In the genomic region with DNA sequence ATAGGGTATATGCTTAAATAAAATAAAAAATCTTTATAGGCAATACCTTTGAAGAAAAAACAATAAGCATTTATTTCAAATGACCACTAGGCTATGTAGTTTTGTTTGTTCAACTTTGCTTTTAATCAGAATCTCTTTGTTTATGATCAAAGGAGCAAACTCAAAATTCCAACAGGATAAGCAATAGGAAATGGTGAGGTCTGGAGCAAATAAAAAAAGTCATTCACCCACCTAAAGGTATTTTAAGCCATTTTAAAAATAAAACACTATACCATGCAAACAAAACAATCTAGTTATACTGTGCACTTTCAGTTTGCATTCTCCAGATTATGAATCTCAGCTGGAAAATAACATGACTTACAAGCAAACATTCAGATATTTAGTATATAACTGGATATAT, we compare ENCODE assay signal across 16 cellular contexts. TPM values are rescaled to one million over a fixed set of nuclear protein-coding genes. Genes with fewer than 3 reads are reported as not detected.
DNase-seq lines count a peak whose midpoint lies in the region; ATAC-seq lines count a peak whose summit lies in the region.
"Had no signal": no experiment of that assay in that cellular context is flagged by ENCODE, and none has a peak within 500 bp of the region (broad histone marks: within the 10 kb centered on the region; RNA-seq: fewer than 3 reads in every experiment).

No MANE protein-coding gene starts in this region.

- intact Hi-C loops in CD4-positive, alpha-beta memory T cell (cut with micrococcal nuclease), result loop anchor here (1.0 kb wide), 1 partner anchor 7 kb away; no protein-coding TSS in a partner anchor

- no peak overlapping the region for H3K27ac ChIP-seq in CD4-positive, alpha-beta memory T cell (ENCODE audit: low read depth, low read length)
- peak overlapping the region; percentile 9 for H3K27ac ChIP-seq in effector memory CD4-positive, alpha-beta T cell (ENCODE audit: insufficient read depth, low read length, poor library complexity, severe bottlenecking)

- H3K36me3 Mint-ChIP-seq in activated T-cell treated with anti-CD3 and anti-CD28 coated beads, Interleukin-2, amount 50 U/mL, for 72 hours (ENCODE audit: insufficient read depth in 2 of 2), result peaks cover 27 to 71% of the 10 kb centered on the region in 2 donors
- peaks cover 69 to 85% of the 10 kb centered on the region in 2 donors for H3K36me3 Mint-ChIP-seq in CD4-positive, alpha-beta memory T cell
- H3K36me3 Mint-ChIP-seq in activated CD4-positive, alpha-beta memory T cell treated with anti-CD3 and anti-CD28 coated beads, Interleukin-2, amount 10 ng/mL, durations not matched to agents 7 days and 5 days (ENCODE audit: low read depth), result peaks cover 84% of the 10 kb centered on the region

- H3K4me3 ChIP-seq in CD4-positive, alpha-beta memory T cell (ENCODE audit: low read length in 2 of 2), result no peak overlapping the region
- H3K4me3 ChIP-seq in effector memory CD4-positive, alpha-beta T cell (ENCODE audit: insufficient read depth, low read depth, low read length, poor library complexity, severe bottlenecking), result no peak overlapping the region

- peaks cover 90% of the 10 kb centered on the region for H3K4me1 ChIP-seq in CD4-positive, alpha-beta memory T cell (ENCODE audit: insufficient read depth, low read length)
- H3K4me1 ChIP-seq in effector memory CD4-positive, alpha-beta T cell (ENCODE audit: control insufficient read depth, insufficient read depth, low read length, poor library complexity, severe bottlenecking), result peaks cover 18% of the 10 kb centered on the region
- H3K4me1 ChIP-seq: BE2C had no signal

- no peak for DNase-seq in activated T-cell treated with anti-CD3 and anti-CD28 coated beads, Interleukin-2, amount 50 U/mL, for 72 hours
- DNase-seq in activated T-cell treated with anti-CD3 and anti-CD28 coated beads for 4 hours, result no peak
- no peak for DNase-seq in CD4-positive, alpha-beta memory T cell
- no peak for DNase-seq in activated CD4-positive, alpha-beta memory T cell treated with anti-CD3 and anti-CD28 coated beads, Interleukin-2, amount 10 ng/mL, durations not matched to agents 7 days and 5 days
- DNase-seq in effector memory CD4-positive, alpha-beta T cell, result no peak
- DNase-seq in OCI-M1 (lab: John Stamatoyannopoulos, UW), result no peak
- DNase-seq in T-helper 9 cell, result no peak
- no peak for DNase-seq in cerebellum (ENCODE audit: low spot score)
- DNase-seq: BE2C, DMS79, KG1, NCI-H1105 treated with DMSO at 0.1 percent for 48 hours, NCI-H1694, SHP77 treated with DMSO at 0.1 percent for 48 hours had no signal

- peaks cover 69% of the 10 kb centered on the region for H3K4me1 Mint-ChIP-seq in activated T-cell treated with anti-CD3 and anti-CD28 coated beads, Interleukin-2, amount 50 U/mL, for 72 hours (ENCODE audit: low read depth)
- H3K4me1 Mint-ChIP-seq in CD4-positive, alpha-beta memory T cell, result peaks cover 41 to 72% (median 55%) of the 10 kb centered on the region in 4 donors
- H3K4me1 Mint-ChIP-seq in activated CD4-positive, alpha-beta memory T cell treated with anti-CD3 and anti-CD28 coated beads, Interleukin-2, amount 10 ng/mL, durations not matched to agents 7 days and 5 days, result peaks cover 57% of the 10 kb centered on the region

- CTCF ChIA-PET in CD4-positive, alpha-beta memory T cell (lab: Charles Lee; ENCODE audit: partially characterized antibody), result interaction anchor here (1.0 to 1.3 kb wide), 4 partner anchors 16 to 81 kb away, joined by 3 to 4 read pairs (median 4); no protein-coding TSS in a partner anchor
- CTCF ChIA-PET in activated CD4-positive, alpha-beta memory T cell treated with anti-CD3 and anti-CD28 coated beads, Interleukin-2, amount 10 ng/mL, durations not matched to agents 7 days and 5 days (lab: Charles Lee), result interaction anchor here (0.8 to 1.9 kb wide), 2 partner anchors 27 to 82 kb away, joined by 3 to 6 read pairs; no protein-coding TSS in a partner anchor

- POLR2A ChIA-PET in CD4-positive, alpha-beta memory T cell (lab: Charles Lee; ENCODE audit: partially characterized antibody), result interaction anchor here (0.7 to 2.0 kb wide), 11 partner anchors 8 to 83 kb away, joined by 3 to 10 read pairs (median 4); no protein-coding TSS in a partner anchor
- POLR2A ChIA-PET in activated CD4-positive, alpha-beta memory T cell treated with anti-CD3 and anti-CD28 coated beads, Interleukin-2, amount 10 ng/mL, durations not matched to agents 7 days and 5 days (lab: Charles Lee), result interaction anchor here (1.5 to 2.3 kb wide), 2 partner anchors 13 to 23 kb away, joined by 5 to 6 read pairs; no protein-coding TSS in a partner anchor

- ATAC-seq in activated T-cell treated with anti-CD3 and anti-CD28 coated beads, Interleukin-2, amount 50 U/mL, for 72 hours (replicated peaks in 1 of 2), result no peak
- ATAC-seq: HepG2 had no signal

- peaks cover 0 to 2% of the 10 kb centered on the region in 2 donors for H3K9me3 Mint-ChIP-seq in activated T-cell treated with anti-CD3 and anti-CD28 coated beads, Interleukin-2, amount 50 U/mL, for 72 hours
- H3K9me3 Mint-ChIP-seq in CD4-positive, alpha-beta memory T cell, result no peaks in the 10 kb centered on the region
- H3K9me3 Mint-ChIP-seq in activated CD4-positive, alpha-beta memory T cell treated with anti-CD3 and anti-CD28 coated beads, Interleukin-2, amount 10 ng/mL, durations not matched to agents 7 days and 5 days, result no peaks in the 10 kb centered on the region

- H3K27ac Mint-ChIP-seq in activated T-cell treated with anti-CD3 and anti-CD28 coated beads, Interleukin-2, amount 50 U/mL, for 72 hours, result peak overlapping the region; percentile 89
- peak overlapping the region in 6 of 7 donors; percentile 42 to 86 (median 61) for H3K27ac Mint-ChIP-seq in CD4-positive, alpha-beta memory T cell
- peak overlapping the region; percentile 40 for H3K27ac Mint-ChIP-seq in activated CD4-positive, alpha-beta memory T cell treated with anti-CD3 and anti-CD28 coated beads, Interleukin-2, amount 10 ng/mL, durations not matched to agents 7 days and 5 days

- no peak overlapping the region for H3K4me3 Mint-ChIP-seq in activated T-cell treated with anti-CD3 and anti-CD28 coated beads, Interleukin-2, amount 50 U/mL, for 72 hours
- H3K4me3 Mint-ChIP-seq in CD4-positive, alpha-beta memory T cell, result peak overlapping the region in 1 of 8 donors; percentile 39
- no peak overlapping the region for H3K4me3 Mint-ChIP-seq in activated CD4-positive, alpha-beta memory T cell treated with anti-CD3 and anti-CD28 coated beads, Interleukin-2, amount 10 ng/mL, durations not matched to agents 7 days and 5 days

- H3K9me3 ChIP-seq in CD4-positive, alpha-beta memory T cell (ENCODE audit: control insufficient read depth in 1 of 2, low read length in 2 of 2), result no peaks in the 10 kb centered on the region
- no peaks in the 10 kb centered on the region for H3K9me3 ChIP-seq in effector memory CD4-positive, alpha-beta T cell (ENCODE audit: control insufficient read depth, low read length)
- H3K9me3 ChIP-seq: BE2C had no signal

- H3K27me3 ChIP-seq in CD4-positive, alpha-beta memory T cell (ENCODE audit: insufficient read depth, low read length), result no peaks in the 10 kb centered on the region
- H3K27me3 ChIP-seq in effector memory CD4-positive, alpha-beta T cell (replicated peaks; ENCODE audit: control insufficient read depth, insufficient read depth, low read length, poor library complexity, severe bottlenecking), result no peaks in the 10 kb centered on the region
- H3K27me3 ChIP-seq: BE2C had no signal

- H3K36me3 ChIP-seq in CD4-positive, alpha-beta memory T cell (ENCODE audit: insufficient read depth, low read length), result peaks cover 76% of the 10 kb centered on the region
- peaks cover 93% of the 10 kb centered on the region for H3K36me3 ChIP-seq in effector memory CD4-positive, alpha-beta T cell (ENCODE audit: control insufficient read depth, insufficient read depth, low read length)
- H3K36me3 ChIP-seq: BE2C had no signal

- no peaks in the 10 kb centered on the region for H3K27me3 Mint-ChIP-seq in activated T-cell treated with anti-CD3 and anti-CD28 coated beads, Interleukin-2, amount 50 U/mL, for 72 hours (ENCODE audit: low read depth)
- H3K27me3 Mint-ChIP-seq in CD4-positive, alpha-beta memory T cell, result no peaks in the 10 kb centered on the region
- H3K27me3 Mint-ChIP-seq in activated CD4-positive, alpha-beta memory T cell treated with anti-CD3 and anti-CD28 coated beads, Interleukin-2, amount 10 ng/mL, durations not matched to agents 7 days and 5 days, result no peaks in the 10 kb centered on the region

RNA-seq across cellular contexts. Expression of a gene that starts 35.3 kb away (rescaled TPM):
- total RNA-seq in activated T-cell treated with anti-CD3 and anti-CD28 coated beads, Interleukin-2, amount 50 U/mL, for 72 hours, result 100 to 1,000 TPM; 235 to 288 TPM
- total RNA-seq in CD4-positive, alpha-beta memory T cell, result 100 to 1,000 TPM; 317 to 325 TPM
- polyA plus RNA-seq in CD4-positive, alpha-beta memory T cell, result 100 to 1,000 TPM; 432 to 516 TPM
- 100 to 1,000 TPM; 337 to 354 TPM for total RNA-seq in activated CD4-positive, alpha-beta memory T cell treated with anti-CD3 and anti-CD28 coated beads, Interleukin-2, amount 10 ng/mL, durations not matched to agents 7 days and 5 days
- 94.8 TPM for total RNA-seq in cerebellum

RNA-seq across cellular contexts. Expression of a gene that starts 50.0 kb away (rescaled TPM):
- total RNA-seq in activated T-cell treated with anti-CD3 and anti-CD28 coated beads, Interleukin-2, amount 50 U/mL, for 72 hours, result 100 to 1,000 TPM; 289 to 314 TPM
- 100 to 1,000 TPM; 398 to 421 TPM for total RNA-seq in CD4-positive, alpha-beta memory T cell
- polyA plus RNA-seq in CD4-positive, alpha-beta memory T cell, result 100 to 1,000 TPM; 141 to 178 TPM
- total RNA-seq in activated CD4-positive, alpha-beta memory T cell treated with anti-CD3 and anti-CD28 coated beads, Interleukin-2, amount 10 ng/mL, durations not matched to agents 7 days and 5 days, result 100 to 1,000 TPM; 247 to 249 TPM
- 0.09 TPM for total RNA-seq in cerebellum
- total RNA-seq: HepG2, RPMI7951 had no signal

Comparison
In these comparisons a context has a peak if more than half of its experiments do, and no peak if none do; other contexts are left out.
1. RNA of a gene that starts 50.0 kb away (total RNA-seq): 398 to 421 TPM in CD4-positive, alpha-beta memory T cell, 289 to 314 TPM in activated T-cell treated with anti-CD3 and anti-CD28 coated beads, Interleukin-2, amount 50 U/mL, for 72 hours and 247 to 249 TPM in activated CD4-positive, alpha-beta memory T cell treated with anti-CD3 and anti-CD28 coated beads, Interleukin-2, amount 10 ng/mL, durations not matched to agents 7 days and 5 days; 0.09 TPM in cerebellum (single experiment); every median in the first group is over 100 times any median in the second.
2. Peak in every context shown above with its lines, with median percentiles within 50 percentile points of each other: H3K27ac Mint-ChIP-seq.